Comparison of ENCODE assay signal across 16 cellular contexts in genomic region chr1:67817319-67817718, GRCh38. TPM values are rescaled to one million over a fixed set of nuclear protein-coding genes. Genes with fewer than 3 reads are reported as not detected.
DNase-seq lines count a peak whose midpoint lies in the region; ATAC-seq and TF ChIP-seq lines count a peak whose summit lies in the region.
"Had no signal": no experiment of that assay in that cellular context is flagged by ENCODE, and none has a peak within 500 bp of the region (broad histone marks: within the 10 kb centered on the region; RNA-seq: fewer than 3 reads in every experiment).

No MANE protein-coding gene starts in this region.

- H3K27me3 Mint-ChIP-seq in CD8-positive, alpha-beta T cell (ENCODE audit: low read depth) = peaks cover 11% of the 10 kb centered on the region

- CTCF ChIA-PET in CD8-positive, alpha-beta T cell (lab: Charles Lee) = no interaction called here

- H3K27me3 ChIP-seq in right cardiac atrium (ENCODE audit: control insufficient read depth, insufficient read depth) = no peaks in the 10 kb centered on the region
- H3K27me3 ChIP-seq in upper lobe of left lung = no peaks in the 10 kb centered on the region
- H3K27me3 ChIP-seq in CD8-positive, alpha-beta T cell (ENCODE audit: insufficient read depth, low read length) = no peaks in the 10 kb centered on the region

- DNase-seq in right cardiac atrium = peak in 1 of 3 donors; percentile 32
- DNase-seq in Right ventricle myocardium superior = no peak
- DNase-seq in sciatic nerve (ENCODE audit: low spot score) = no peak
- no peak for DNase-seq in upper lobe of left lung
- DNase-seq in CD8-positive, alpha-beta T cell = no peak
- DNase-seq: AML-193; CD4-positive, CD25-positive, alpha-beta regulatory T cell; NCI-H1417 treated with DMSO at 0.1 percent for 48 hours; NCI-H2081; NCI-H345; NCI-H774; PC-9; SK-N-SH had no signal

- no peak for TF ChIP-seq CTCF in upper lobe of left lung (IDR thresholded peaks at IDR 0.05)
- TF ChIP-seq CTCF in CD8-positive, alpha-beta T cell (IDR thresholded peaks at IDR 0.05) = no peak

- POLR2A ChIA-PET in CD8-positive, alpha-beta T cell (lab: Charles Lee) = no interaction called here

- H3K27ac ChIP-seq in right cardiac atrium (ENCODE audit: low read length) = no peak overlapping the region
- H3K27ac ChIP-seq in upper lobe of left lung = no peak overlapping the region
- H3K27ac ChIP-seq in CD8-positive, alpha-beta T cell (ENCODE audit: low read depth, low read length) = no peak overlapping the region
- H3K27ac ChIP-seq: PC-9 had no signal

- no peak overlapping the region for H3K27ac Mint-ChIP-seq in CD8-positive, alpha-beta T cell
- H3K27ac Mint-ChIP-seq: CD4-positive, CD25-positive, alpha-beta regulatory T cell had no signal

- H3K4me1 Mint-ChIP-seq in CD8-positive, alpha-beta T cell (ENCODE audit: low read depth) = no peaks in the 10 kb centered on the region
- H3K4me1 Mint-ChIP-seq: CD4-positive, CD25-positive, alpha-beta regulatory T cell had no signal

- no peaks in the 10 kb centered on the region for H3K9me3 Mint-ChIP-seq in CD8-positive, alpha-beta T cell

- H3K4me1 ChIP-seq in right cardiac atrium (ENCODE audit: control insufficient read depth, insufficient read depth, low read length) (peaks cover 2% of the 10 kb centered on the region), upper lobe of left lung (peaks cover 8 to 25% (median 18%) of the 10 kb centered on the region in 4 donors)
- no peaks in the 10 kb centered on the region for H3K4me1 ChIP-seq in CD8-positive, alpha-beta T cell (ENCODE audit: insufficient read depth, low read length)

- ATAC-seq in right cardiac atrium (peak; percentile 18 to 42), Right ventricle myocardium superior (ENCODE audit: poor library complexity) (no peak), esophagus mucosa (peak; percentile 89), sciatic nerve (peak; percentile 29), upper lobe of left lung (ENCODE audit: low FRiP score in 2 of 2) (peak; percentile 24 to 56), GM19035 (IDR thresholded peaks at IDR 0.05; ENCODE audit: unreplicated experiment) (no peak), GM18520 (IDR thresholded peaks at IDR 0.05; ENCODE audit: unreplicated experiment) (no peak)
- ATAC-seq in CD8-positive, alpha-beta T cell = no peak

- H3K4me3 Mint-ChIP-seq in CD8-positive, alpha-beta T cell = no peak overlapping the region
- H3K4me3 Mint-ChIP-seq: CD4-positive, CD25-positive, alpha-beta regulatory T cell had no signal

- intact Hi-C loops in right cardiac atrium (cut with DNase I) = no loop called here
- intact Hi-C loops in Right ventricle myocardium superior (cut with DNase I) = no loop called here
- intact Hi-C loops in sciatic nerve (cut with DNase I) = no loop called here
- intact Hi-C loops in CD8-positive, alpha-beta T cell (cut with DNase I, micrococcal nuclease) = no loop called here

- no peak overlapping the region for H3K4me3 ChIP-seq in right cardiac atrium (ENCODE audit: low read length)
- no peak overlapping the region for H3K4me3 ChIP-seq in upper lobe of left lung
- H3K4me3 ChIP-seq in CD8-positive, alpha-beta T cell (ENCODE audit: low read depth, low read length) = no peak overlapping the region
- H3K4me3 ChIP-seq: PC-9 had no signal

- no peak for TF ChIP-seq EP300 in upper lobe of left lung (IDR thresholded peaks at IDR 0.05)

- WGBS in right cardiac atrium = 98% methylated on average over 1 of the region's 1 CpG
- 91 to 94% methylated on average over 1 of the region's 1 CpG for WGBS in upper lobe of left lung, 2 donors

- no peaks in the 10 kb centered on the region for H3K36me3 Mint-ChIP-seq in CD8-positive, alpha-beta T cell
- H3K36me3 Mint-ChIP-seq: CD4-positive, CD25-positive, alpha-beta regulatory T cell had no signal

- no peaks in the 10 kb centered on the region for H3K9me3 ChIP-seq in right cardiac atrium (ENCODE audit: control insufficient read depth, low read length)
- no peaks in the 10 kb centered on the region for H3K9me3 ChIP-seq in upper lobe of left lung
- no peaks in the 10 kb centered on the region for H3K9me3 ChIP-seq in CD8-positive, alpha-beta T cell (ENCODE audit: low read length)
- H3K9me3 ChIP-seq: SK-N-SH had no signal

- TF ChIP-seq POLR2A in upper lobe of left lung (IDR thresholded peaks at IDR 0.05) = no peak

- no peaks in the 10 kb centered on the region for H3K36me3 ChIP-seq in upper lobe of left lung
- no peaks in the 10 kb centered on the region for H3K36me3 ChIP-seq in CD8-positive, alpha-beta T cell (ENCODE audit: insufficient read depth, low read length)

RNA-seq across cellular contexts. Expression of gene GNG12, which starts 15.9 kb away (rescaled TPM):
- total RNA-seq in right cardiac atrium (10 to 100 TPM; 30.1 to 44.9 (median 32.1) TPM), Right ventricle myocardium superior (31.9 TPM), esophagus mucosa (73.2 TPM), sciatic nerve (67.8 TPM), upper lobe of left lung (10 to 100 TPM; 14.3 to 54.6 (median 45.1) TPM)
- polyA plus RNA-seq in right cardiac atrium = 12.2 TPM
- total RNA-seq in CD8-positive, alpha-beta T cell = not detected
- total RNA-seq: CD4-positive, CD25-positive, alpha-beta regulatory T cell had no signal
- polyA plus RNA-seq: CD4-positive, CD25-positive, alpha-beta regulatory T cell had no signal

Comparison
In these comparisons a context has a peak if more than half of its experiments do, and no peak if none do; other contexts are left out.
1. ATAC-seq: peak in right cardiac atrium (2 of 2), esophagus mucosa (single experiment), sciatic nerve (single experiment) and upper lobe of left lung (2 of 2); none in Right ventricle myocardium superior (single experiment), GM19035 (single experiment), CD8-positive, alpha-beta T cell (single experiment) and GM18520 (single experiment).
2. RNA of gene GNG12, which starts 15.9 kb away (total RNA-seq): 73.2 TPM in esophagus mucosa (single experiment), 67.8 TPM in sciatic nerve (single experiment), 14.3 to 54.6 TPM in upper lobe of left lung, 30.1 to 44.9 TPM in right cardiac atrium and 31.9 TPM in Right ventricle myocardium superior (single experiment); not detected in CD8-positive, alpha-beta T cell; every median in the first group is over 10 times any median in the second.